In genomic region chr10:103716206-103717160, GRCh38 we compare ENCODE assay signal across 13 cellular contexts.
DNase-seq lines count a peak whose midpoint lies in the region; ATAC-seq, FAIRE-seq and TF ChIP-seq lines count a peak whose summit lies in the region.
"Had no signal": no experiment of that assay in that cellular context is flagged by ENCODE, and none has a peak within 500 bp of the region (broad histone marks: within the 10 kb centered on the region; RNA-seq: fewer than 3 reads in every experiment).

No MANE protein-coding gene starts in this region.

- no peak for TF ChIP-seq CTCF in GM23338 (conservative IDR thresholded peaks at IDR 0.05; ENCODE audit: low read depth in 2 of 2)
- no peak for TF ChIP-seq CTCF in CD14-positive monocyte (IDR thresholded peaks at IDR 0.05)

- H3K4me3 ChIP-seq in GM23338 (no peak overlapping the region), small intestine (ENCODE audit: low read depth in 1 of 2, low read length in 2 of 2) (no peak overlapping the region)

- no peak for TF ChIP-seq POLR2A in erythroblast (IDR thresholded peaks at IDR 0.05; ENCODE audit: low read length)

- H3K36me3 Mint-ChIP-seq in GM23338 (ENCODE audit: low read depth) (no peaks in the 10 kb centered on the region), CD14-positive monocyte (no peaks in the 10 kb centered on the region)

- intact Hi-C loops in CD14-positive monocyte (cut with micrococcal nuclease), result no loop called here

- no peak for FAIRE-seq in small intestine (lab: Jason Lieb, UNC)
- FAIRE-seq: colon, GM18507 had no signal

- H3K79me2 ChIP-seq in GM23338 (replicated peaks; ENCODE audit: insufficient read depth), result no peaks in the 10 kb centered on the region

- H3K27me3 ChIP-seq in GM23338 (ENCODE audit: insufficient read depth), result no peaks in the 10 kb centered on the region
- no peaks in the 10 kb centered on the region for H3K27me3 ChIP-seq in layer of hippocampus (ENCODE audit: control insufficient read depth, insufficient read depth, low read length)
- H3K27me3 ChIP-seq in small intestine (ENCODE audit: control insufficient read depth in 2 of 2, insufficient read depth in 2 of 2, low read length in 2 of 2), result no peaks in the 10 kb centered on the region

- no peaks in the 10 kb centered on the region for H4K20me1 ChIP-seq in GM23338 (replicated peaks; ENCODE audit: insufficient read depth)

- H3K4me1 Mint-ChIP-seq in GM23338 (peaks cover 14% of the 10 kb centered on the region), CD14-positive monocyte (no peaks in the 10 kb centered on the region)

- in situ Hi-C loops in T47D (cut with HindIII; ENCODE audit: low pct_unique_long_range_greater_than_20kb, low sequenced_read_pairs), result no loop called here

- H3K27ac ChIP-seq in GM23338 (ENCODE audit: low read depth) (no peak overlapping the region), layer of hippocampus (ENCODE audit: low read depth, low read length) (peak overlapping the region; percentile 95), small intestine (ENCODE audit: low read depth in 1 of 2, low read length in 1 of 2) (no peak overlapping the region)

- H3K36me3 ChIP-seq in GM23338 (ENCODE audit: insufficient read depth), result no peaks in the 10 kb centered on the region
- no peaks in the 10 kb centered on the region for H3K36me3 ChIP-seq in small intestine (ENCODE audit: control insufficient read depth in 2 of 2, insufficient read depth in 2 of 2, low read length in 2 of 2)

- H3F3A ChIP-seq in GM23338 (replicated peaks; ENCODE audit: low read depth), result no peaks in the 10 kb centered on the region

- no peak overlapping the region for H3K4me2 ChIP-seq in GM23338

- no peak overlapping the region for H3K4me3 Mint-ChIP-seq in GM23338
- H3K4me3 Mint-ChIP-seq in CD14-positive monocyte, result no peak overlapping the region

- DNase-seq in GM23338 (ENCODE audit: low spot score) (peak; percentile 35), T47D (ENCODE audit: low read depth in 1 of 2, low spot score in 1 of 2) (peak; percentile 63 to 90), small intestine (peak; percentile 32), CD14-positive monocyte (ENCODE audit: low spot score) (no peak), COLO668 (lab: John Stamatoyannopoulos, UW; ENCODE audit: unreplicated experiment) (no peak), erythroblast (lab: John Stamatoyannopoulos, UW) (no peak)
- no peak for DNase-seq in activated CD4-positive, CD25-positive, alpha-beta regulatory T cell treated with anti-CD3 and anti-CD28 coated beads, Interleukin-2, amount 50 U/mL, for 72 hours
- DNase-seq: DMS153, MM.1S, NCI-H774 had no signal

- no peaks in the 10 kb centered on the region for H3K9me2 ChIP-seq in GM23338 (ENCODE audit: insufficient read depth)

- no peaks in the 10 kb centered on the region for H3K9me3 ChIP-seq in small intestine (ENCODE audit: control insufficient read depth, low read depth)

- no peak for ATAC-seq in GM23338

- H3K27ac Mint-ChIP-seq in GM23338, result no peak overlapping the region
- no peak overlapping the region for H3K27ac Mint-ChIP-seq in CD14-positive monocyte

- H2AFZ ChIP-seq in GM23338, result no peak overlapping the region

- H3K27me3 Mint-ChIP-seq in GM23338 (ENCODE audit: insufficient read depth, low read depth, poor library complexity) (peaks cover 9% of the 10 kb centered on the region), CD14-positive monocyte (ENCODE audit: low read depth in 3 of 3) (peaks cover 0 to 5% (median 3%) of the 10 kb centered on the region in 3 donors)

- WGBS in small intestine, 3 donors, result 55 to 73% (median 56%) methylated on average over 11 of the region's 11 CpGs

- H3K4me1 ChIP-seq in GM23338 (ENCODE audit: insufficient read depth), result no peaks in the 10 kb centered on the region; the same call in 1 of the 2 replicates
- H3K4me1 ChIP-seq in small intestine (ENCODE audit: control insufficient read depth in 2 of 2, insufficient read depth in 1 of 2, low read depth in 1 of 2, low read length in 1 of 2), result no peaks in the 10 kb centered on the region

- no peaks in the 10 kb centered on the region for H3K9me3 Mint-ChIP-seq in GM23338
- no peaks in the 10 kb centered on the region for H3K9me3 Mint-ChIP-seq in CD14-positive monocyte

TF ChIP-seq in GM23338, 12 proteins besides CTCF, POLR2A, EP300 and RAD21 (continues in another document):
- TF ChIP-seq REST (IDR thresholded peaks at IDR 0.05; ENCODE audit: unreplicated experiment), result no peak
- no peak for TF ChIP-seq NANOG (IDR thresholded peaks at IDR 0.05; ENCODE audit: borderline replicate concordance)
- no peak for TF ChIP-seq ZNF114 (CRISPR knock-in tag; IDR thresholded peaks at IDR 0.05)
- no peak for TF ChIP-seq EZH2 (IDR thresholded peaks at IDR 0.05; ENCODE audit: low read depth, unreplicated experiment)

Comparison
In these comparisons a context has a peak if more than half of its experiments do, and no peak if none do; other contexts are left out.
1. DNase-seq: peak in GM23338 (single experiment), T47D (2 of 2) and small intestine (single experiment); none in activated CD4-positive, CD25-positive, alpha-beta regulatory T cell treated with anti-CD3 and anti-CD28 coated beads, Interleukin-2, amount 50 U/mL, for 72 hours (single experiment), CD14-positive monocyte (single experiment), COLO668 (single experiment) and erythroblast (0 of 2).